ENCODE assay signal across 8 cellular contexts in genomic region chr17:59755069-59755468, GRCh38. TPM values are rescaled to one million over a fixed set of nuclear protein-coding genes. Genes with fewer than 3 reads are reported as not detected.
A peak's percentile ranks its signal among the peaks of the same experiment; 100 is the strongest.
DNase-seq lines count a peak whose midpoint lies in the region; ATAC-seq and TF ChIP-seq lines count a peak whose summit lies in the region.
"Not testable (repeated sequence)": the region's sequence is repeated elsewhere in the genome, so short reads cannot be mapped to it uniquely, and the experiment has no call there.

No MANE protein-coding gene starts in this region.

- TF ChIP-seq CTCF in brain microvascular endothelial cell (IDR thresholded peaks at IDR 0.05; ENCODE audit: low read depth, low read length, missing control alignments); left lung (IDR thresholded peaks at IDR 0.05); tibial artery (IDR thresholded peaks at IDR 0.05): not testable (repeated sequence)

- H3K27me3 ChIP-seq in BLaER1 treated with 17β-estradiol and CSF1 and Interleukin-3, amounts not matched to agents 10 nM and 100 nM; HUES64 (ENCODE audit: insufficient read depth, low read length); brain microvascular endothelial cell (replicated peaks); left lung; rectal smooth muscle tissue (ENCODE audit: control insufficient read depth, insufficient read depth, low read length); tibial artery: not testable (repeated sequence)

- DNase-seq in brain microvascular endothelial cell, left lung, tibial artery: not testable (repeated sequence)

- intact Hi-C loops in left lung (cut with DNase I); tibial artery (cut with DNase I; ENCODE audit: low total_unique reads): not testable (repeated sequence)

- 95% methylated on average over 11 of the region's 12 CpGs for WGBS in HUES64

- in situ Hi-C loops in brain microvascular endothelial cell (cut with HindIII; ENCODE audit: low pct_ligation_motif_present, low sequenced_read_pairs) = not testable (repeated sequence)

- peak overlapping the region; percentile 62 for H3K4me3 Mint-ChIP-seq in T-helper 1 cell treated with Interleukin-12 subunit alpha and Interleukin-12 subunit beta and Interleukin-4 antibody, amounts not matched to agents 30 μg/mL and 1 μg/mL, for 36 hours
- H3K4me3 Mint-ChIP-seq in activated T-helper 17 cell treated with anti-CD3 and anti-CD28 coated beads, Interleukin-2, amount 50 U/mL, for 72 hours = peak overlapping the region; percentile 94

- H3K4me1 ChIP-seq in BLaER1 treated with 17β-estradiol and CSF1 and Interleukin-3, amounts not matched to agents 10 nM and 100 nM = peaks cover 8 to 70% (median 16%) of the 10 kb centered on the region in 10 experiments; a peak in 18 of 20 replicates
- H3K4me1 ChIP-seq in HUES64 (ENCODE audit: insufficient read depth, low read length) (peaks cover 26% of the 10 kb centered on the region; the same call in 1 of the 2 replicates), left lung (peaks cover 18 to 65% of the 10 kb centered on the region in 2 donors), rectal smooth muscle tissue (ENCODE audit: control insufficient read depth, insufficient read depth, low read length) (peaks cover 13% of the 10 kb centered on the region), tibial artery (peaks cover 0 to 43% (median 11%) of the 10 kb centered on the region in 4 donors)

- H3K9me3 ChIP-seq in BLaER1 treated with 17β-estradiol and CSF1 and Interleukin-3, amounts not matched to agents 10 nM and 100 nM (replicated peaks in 1 of 11) = peaks cover 9 to 17% (median 13%) of the 10 kb centered on the region in 11 experiments
- H3K9me3 ChIP-seq in HUES64 (ENCODE audit: insufficient read depth, low read depth, low read length); left lung; tibial artery: not testable (repeated sequence)

- peak overlapping the region in 9 of 11 experiments; percentile 13 to 88 (median 58); a peak in 15 of 22 replicates for H3K4me2 ChIP-seq in BLaER1 treated with 17β-estradiol and CSF1 and Interleukin-3, amounts not matched to agents 10 nM and 100 nM

- H3K27me3 Mint-ChIP-seq in T-helper 1 cell treated with Interleukin-12 subunit alpha and Interleukin-12 subunit beta and Interleukin-4 antibody, amounts not matched to agents 30 μg/mL and 1 μg/mL, for 36 hours (ENCODE audit: low read depth); activated T-helper 17 cell treated with anti-CD3 and anti-CD28 coated beads, Interleukin-2, amount 50 U/mL, for 72 hours: not testable (repeated sequence)

- peak overlapping the region in 5 of 11 experiments; percentile 36 to 76 (median 55); a peak in 5 of 22 replicates for H3K9ac ChIP-seq in BLaER1 treated with 17β-estradiol and CSF1 and Interleukin-3, amounts not matched to agents 10 nM and 100 nM
- H3K9ac ChIP-seq in HUES64 (ENCODE audit: low read depth, low read length); rectal smooth muscle tissue (ENCODE audit: low read length): not testable (repeated sequence)

- ATAC-seq in activated T-helper 17 cell treated with anti-CD3 and anti-CD28 coated beads, Interleukin-2, amount 50 U/mL, for 72 hours (replicated peaks); left lung: not testable (repeated sequence)

- not testable (repeated sequence) for H4K20me1 ChIP-seq in BLaER1 treated with 17β-estradiol and CSF1 and Interleukin-3, amounts not matched to agents 10 nM and 100 nM

- peaks cover 22% of the 10 kb centered on the region for H3K36me3 Mint-ChIP-seq in T-helper 1 cell treated with Interleukin-12 subunit alpha and Interleukin-12 subunit beta and Interleukin-4 antibody, amounts not matched to agents 30 μg/mL and 1 μg/mL, for 36 hours (ENCODE audit: low read depth)
- peaks cover 83% of the 10 kb centered on the region for H3K36me3 Mint-ChIP-seq in activated T-helper 17 cell treated with anti-CD3 and anti-CD28 coated beads, Interleukin-2, amount 50 U/mL, for 72 hours (ENCODE audit: low read depth)

- peak overlapping the region; percentile 82 for H3K27ac Mint-ChIP-seq in T-helper 1 cell treated with Interleukin-12 subunit alpha and Interleukin-12 subunit beta and Interleukin-4 antibody, amounts not matched to agents 30 μg/mL and 1 μg/mL, for 36 hours
- peak overlapping the region; percentile 100 for H3K27ac Mint-ChIP-seq in activated T-helper 17 cell treated with anti-CD3 and anti-CD28 coated beads, Interleukin-2, amount 50 U/mL, for 72 hours

- H3K4me3 ChIP-seq in BLaER1 treated with 17β-estradiol and CSF1 and Interleukin-3, amounts not matched to agents 10 nM and 100 nM = peak overlapping the region in 1 of 10 experiments; percentile 34; a peak in 1 of 20 replicates
- not testable (repeated sequence) for H3K4me3 ChIP-seq in HUES64 (ENCODE audit: low read length); brain microvascular endothelial cell (ENCODE audit: low read depth, low read length); left lung; rectal smooth muscle tissue (ENCODE audit: low read length); tibial artery

- H3K4me1 Mint-ChIP-seq in T-helper 1 cell treated with Interleukin-12 subunit alpha and Interleukin-12 subunit beta and Interleukin-4 antibody, amounts not matched to agents 30 μg/mL and 1 μg/mL, for 36 hours (ENCODE audit: low read depth) = peaks cover 59% of the 10 kb centered on the region
- H3K4me1 Mint-ChIP-seq in activated T-helper 17 cell treated with anti-CD3 and anti-CD28 coated beads, Interleukin-2, amount 50 U/mL, for 72 hours = peaks cover 30% of the 10 kb centered on the region

- peak overlapping the region in 8 of 11 experiments; percentile 11 to 79 (median 59); a peak in 12 of 22 replicates for H3K27ac ChIP-seq in BLaER1 treated with 17β-estradiol and CSF1 and Interleukin-3, amounts not matched to agents 10 nM and 100 nM
- H3K27ac ChIP-seq in HUES64 (ENCODE audit: low read depth, low read length) (peak overlapping the region; percentile 53), brain microvascular endothelial cell (peak overlapping the region; percentile 96), left lung (peak overlapping the region; percentile 69 to 72), rectal smooth muscle tissue (ENCODE audit: low read depth, low read length) (peak overlapping the region; percentile 63), tibial artery (peak overlapping the region; percentile 41 to 67)

- H3K36me3 ChIP-seq in BLaER1 treated with 17β-estradiol and CSF1 and Interleukin-3, amounts not matched to agents 10 nM and 100 nM = peaks cover 15 to 60% (median 43%) of the 10 kb centered on the region in 11 experiments
- not testable (repeated sequence) for H3K36me3 ChIP-seq in HUES64 (ENCODE audit: insufficient read depth, low read length); brain microvascular endothelial cell (replicated peaks); left lung; rectal smooth muscle tissue (ENCODE audit: control insufficient read depth, insufficient read depth, low read length); tibial artery

- not testable (repeated sequence) for H3K9me3 Mint-ChIP-seq in T-helper 1 cell treated with Interleukin-12 subunit alpha and Interleukin-12 subunit beta and Interleukin-4 antibody, amounts not matched to agents 30 μg/mL and 1 μg/mL, for 36 hours; activated T-helper 17 cell treated with anti-CD3 and anti-CD28 coated beads, Interleukin-2, amount 50 U/mL, for 72 hours

RNA-seq across cellular contexts. Expression of gene VMP1, which starts 47.6 kb away (rescaled TPM):
- 47.4 TPM for polyA plus RNA-seq in HUES64 (2013, experiment 1 of 2)
- polyA plus RNA-seq in HUES64 (2013, experiment 2 of 2) = 41.7 TPM
- total RNA-seq in activated T-helper 17 cell treated with anti-CD3 and anti-CD28 coated beads, Interleukin-2, amount 50 U/mL, for 72 hours = 100 to 1,000 TPM; 309 to 488 TPM
- total RNA-seq in left lung = 100 to 1,000 TPM; 306 to 343 TPM

RNA-seq across cellular contexts. Expression of gene PTRH2, which starts 47.8 kb away (rescaled TPM):
- polyA plus RNA-seq in HUES64 (2013, experiment 1 of 2) = 39.9 TPM
- polyA plus RNA-seq in HUES64 (2013, experiment 2 of 2) = 36.5 TPM
- 10 to 100 TPM; 32.4 to 48.6 TPM for total RNA-seq in activated T-helper 17 cell treated with anti-CD3 and anti-CD28 coated beads, Interleukin-2, amount 50 U/mL, for 72 hours
- total RNA-seq in left lung = 10 to 100 TPM; 15.4 to 23.9 TPM
